30 cellular contexts compared by ENCODE assay signal in the genomic region with DNA sequence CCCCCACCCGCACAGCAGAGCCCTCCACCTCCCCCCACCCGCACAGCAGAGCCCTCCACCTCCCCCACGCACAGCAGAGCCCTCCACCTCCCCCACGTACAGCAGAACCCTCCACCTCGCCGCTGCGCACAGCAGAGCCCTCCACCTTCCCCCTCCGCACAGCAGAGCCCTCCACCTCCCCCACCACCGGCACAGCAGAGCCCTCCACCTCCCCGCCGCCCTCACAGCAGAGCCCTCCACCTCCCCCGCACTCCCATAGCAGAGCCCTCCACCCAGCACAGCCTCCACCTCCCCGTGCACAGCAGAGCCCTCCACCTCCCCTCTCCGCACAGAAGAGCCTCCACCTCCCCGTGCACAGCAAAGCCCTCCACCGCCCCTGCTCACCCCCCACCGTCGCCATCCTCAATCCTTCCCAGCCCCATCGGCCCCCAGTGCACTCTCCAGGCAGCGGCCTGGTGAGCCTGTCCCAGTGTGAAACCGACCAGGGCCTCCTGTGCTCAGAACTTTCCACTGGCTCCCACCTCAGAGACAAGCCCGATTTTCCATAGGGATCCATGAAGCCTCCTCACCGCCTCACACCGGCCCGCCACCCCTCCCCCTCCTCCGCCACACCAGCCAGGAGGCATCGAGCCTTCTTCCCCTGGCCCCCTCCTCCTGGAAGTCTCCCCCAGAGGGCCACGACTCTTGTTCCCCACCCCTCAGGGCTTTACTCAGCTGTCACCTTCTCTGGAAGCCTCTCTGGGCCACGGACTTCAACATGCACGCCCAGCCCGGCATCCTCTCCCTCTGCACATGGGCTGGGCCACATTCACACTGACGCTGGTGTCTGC.
"Had no signal": no experiment of that assay in that cellular context is flagged by ENCODE, and none has a peak within 500 bp of the region (broad histone marks: within the 10 kb centered on the region; RNA-seq: fewer than 3 reads in every experiment).

No MANE protein-coding gene starts in this region.

- H3K9ac ChIP-seq: neural progenitor cell had no signal

- FAIRE-seq: endometrium, islet of Langerhans, small intestine, TTC549 had no signal

- DNase-seq: activated CD4-positive, alpha-beta T cell treated with anti-CD3 and anti-CD28 coated beads for 48 hours; activated CD4-positive, alpha-beta T cell treated with anti-CD3 and anti-CD28 coated beads, Interleukin-2, amount 50 U/mL, for 48 hours; activated CD8-positive, alpha-beta memory T cell treated with anti-CD3 and anti-CD28 coated beads for 24 hours; activated effector memory CD4-positive, alpha-beta T cell treated with Interleukin-2 at 50 U/mL for 16 hours; activated naive CD4-positive, alpha-beta T cell treated with Interleukin-2 at 50 U/mL for 16 hours; body of pancreas; cerebellar nuclear complex; colonic mucosa; effector CD8-positive, alpha-beta T cell; esophagus squamous epithelium; foreskin melanocyte; left ventricle myocardium superior; mammary epithelial cell; midbrain; naive thymus-derived CD8-positive, alpha-beta T cell; small intestine; stimulated activated CD4-positive, alpha-beta T cell treated with anti-CD3 and anti-CD28 coated beads, Interleukin-1b, Interleukin-23, amount 100 ng/mL, for 48 hours; stimulated activated CD4-positive, alpha-beta T cell treated with anti-CD3 and anti-CD28 coated beads, Interleukin-4, amount 100 ng/mL, for 4 hours; stimulated activated CD8-positive, alpha-beta memory T cell treated with anti-CD3 and anti-CD28 coated beads, Interleukin-4, amount 100 ng/mL, for 48 hours; tibial artery had no signal

- H2AFZ ChIP-seq: neural progenitor cell had no signal

- H3K4me1 ChIP-seq: tibial artery had no signal

- H3K27me3 ChIP-seq: body of pancreas, colonic mucosa, esophagus squamous epithelium, neural progenitor cell, right lobe of liver, suprapubic skin, tibial artery had no signal

- ATAC-seq: activated CD4-positive, CD25-positive, alpha-beta regulatory T cell treated with anti-CD3 and anti-CD28 coated beads, Interleukin-2, amount 50 U/mL, for 24 hours; body of pancreas; left ventricle myocardium superior; naive thymus-derived CD8-positive, alpha-beta T cell; right lobe of liver; stimulated activated memory B cell treated with anti-CD40 and anti-IgM and Interleukin-4, amounts not matched to agents 10 μg/mL and 1 μg/mL and 100 μg/mL, for 72 hours had no signal

- H3K27ac ChIP-seq: body of pancreas, colonic mucosa, epithelial cell of prostate, esophagus squamous epithelium, neural progenitor cell, right lobe of liver, suprapubic skin, tibial artery, VCaP had no signal

- H3K4me2 ChIP-seq: neural progenitor cell had no signal

- H3K4me3 ChIP-seq: body of pancreas, colonic mucosa, esophagus squamous epithelium, neural progenitor cell, right lobe of liver, suprapubic skin, tibial artery had no signal

- H3K9me3 ChIP-seq: body of pancreas, colonic mucosa, esophagus squamous epithelium, right lobe of liver, suprapubic skin, tibial artery had no signal

- H3K36me3 ChIP-seq: colonic mucosa, esophagus squamous epithelium, neural progenitor cell, right lobe of liver, suprapubic skin, tibial artery had no signal
